In the genomic region with DNA sequence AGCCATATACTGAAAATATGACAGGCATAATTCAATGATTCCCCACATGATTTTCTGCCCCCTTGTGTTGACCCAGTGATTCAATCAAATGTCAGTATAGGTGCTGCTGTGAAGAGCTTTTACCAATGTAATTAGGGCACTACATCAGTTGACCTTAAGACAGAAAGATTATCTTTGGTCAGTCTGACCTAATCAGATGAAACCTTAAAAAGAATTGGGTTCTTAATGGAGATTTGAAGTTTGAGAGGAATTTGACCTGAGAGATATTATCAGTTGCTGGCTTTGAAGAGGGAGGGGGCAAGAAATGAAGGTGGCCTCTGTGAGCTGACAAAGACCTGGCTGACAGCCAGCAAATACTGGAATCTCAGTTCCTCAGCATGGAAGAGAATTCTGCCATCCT, we compare ENCODE assay signal across 24 cellular contexts.
DNase-seq lines count a peak whose midpoint lies in the region; ATAC-seq, FAIRE-seq and TF ChIP-seq lines count a peak whose summit lies in the region.
"Had no signal": no experiment of that assay in that cellular context is flagged by ENCODE, and none has a peak within 500 bp of the region (broad histone marks: within the 10 kb centered on the region; RNA-seq: fewer than 3 reads in every experiment).

No MANE protein-coding gene starts in this region.

- CTCF ChIA-PET in SK-N-SH (lab: Yijun Ruan, JAX) = no interaction called here

- H3K4me1 ChIP-seq in SK-N-SH (ENCODE audit: control insufficient read depth in 1 of 2, insufficient read depth in 2 of 2, low read depth in 1 of 2, low read length in 1 of 2) (peaks cover 0 to 2% of the 10 kb centered on the region in 2 experiments; a peak in 1 of 4 replicates), hepatocyte (ENCODE audit: insufficient read depth) (no peaks in the 10 kb centered on the region), Peyer's patch (no peaks in the 10 kb centered on the region)
- H3K4me1 ChIP-seq: A549; BLaER1 treated with 17β-estradiol and CSF1 and Interleukin-3, amounts not matched to agents 10 nM and 100 nM had no signal

- DNase-seq in SK-N-SH = no peak
- peak; percentile 91 for DNase-seq in SK-N-DZ (ENCODE audit: low spot score)
- DNase-seq in hepatocyte (ENCODE audit: low spot score) = peak; percentile 5
- DNase-seq in HTR-8/SVneo (ENCODE audit: insufficient read length, low spot score) = no peak
- no peak for DNase-seq in Peyer's patch
- DNase-seq in GOT3 (lab: John Stamatoyannopoulos, UW) = no peak
- DNase-seq: 8988T; ACHN; AML-193; BE2C; CD4-positive, alpha-beta T cell; CD8-positive, alpha-beta memory T cell; DMS 273 treated with DMSO at 0.1 percent for 48 hours; DMS79 treated with DMSO at 0.1 percent for 48 hours; GF-D8; H7 had no signal

- TF ChIP-seq EP300 in SK-N-SH (IDR thresholded peaks at IDR 0.05; ENCODE audit: borderline replicate concordance in 1 of 2, low read depth in 1 of 2, low read length in 1 of 2) = no peak

- TF ChIP-seq POLR2A in Peyer's patch (IDR thresholded peaks at IDR 0.05) = no peak

- no peak for TF ChIP-seq RAD21 in SK-N-SH (IDR thresholded peaks at IDR 0.05; ENCODE audit: low read length)

- H2AFZ ChIP-seq in SK-N-SH (ENCODE audit: low read depth) (no peak overlapping the region), hepatocyte (no peak overlapping the region)
- H2AFZ ChIP-seq: GM23338 had no signal

- POLR2A ChIA-PET in SK-N-SH (lab: Yijun Ruan, JAX) = no interaction called here

- H3K4me3 ChIP-seq in SK-N-SH (ENCODE audit: low read depth in 2 of 2, low read length in 1 of 2) (no peak overlapping the region; a peak in 1 of 4 replicates), hepatocyte (no peak overlapping the region), Peyer's patch (no peak overlapping the region)
- H3K4me3 ChIP-seq: A549; BLaER1 treated with 17β-estradiol and CSF1 and Interleukin-3, amounts not matched to agents 10 nM and 100 nM; GM23338 had no signal

- H3K36me3 ChIP-seq in SK-N-SH (replicated peaks in 1 of 2; ENCODE audit: control insufficient read depth in 1 of 2, insufficient read depth in 2 of 2, low read length in 1 of 2) = no peaks in the 10 kb centered on the region
- no peaks in the 10 kb centered on the region for H3K36me3 ChIP-seq in hepatocyte (replicated peaks; ENCODE audit: insufficient read depth, low read depth)
- no peaks in the 10 kb centered on the region for H3K36me3 ChIP-seq in Peyer's patch
- H3K36me3 ChIP-seq: BE2C; BLaER1 treated with 17β-estradiol and CSF1 and Interleukin-3, amounts not matched to agents 10 nM and 100 nM had no signal

- no peak for FAIRE-seq in HTR-8/SVneo (lab: Jason Lieb, UNC)
- FAIRE-seq: A549, D721Med, GM12891, GM18507 had no signal

- TF ChIP-seq CTCF in SK-N-SH (IDR thresholded peaks at IDR 0.05) (no peak), hepatocyte (IDR thresholded peaks at IDR 0.05; ENCODE audit: poor library complexity) (no peak), Peyer's patch (IDR thresholded peaks at IDR 0.05) (no peak)

- H3K4me2 ChIP-seq in SK-N-SH (no peak overlapping the region), hepatocyte (no peak overlapping the region)
- H3K4me2 ChIP-seq: A549; BLaER1 treated with 17β-estradiol and CSF1 and Interleukin-3, amounts not matched to agents 10 nM and 100 nM; GM23338 had no signal

- no peak for ATAC-seq in SK-N-SH treated with all-trans-retinoic acid at 6 μM for 48 hours
- ATAC-seq: A549, GM23338, HCT116 had no signal

- H3K27me3 ChIP-seq in SK-N-SH (ENCODE audit: insufficient read depth) = no peaks in the 10 kb centered on the region
- no peaks in the 10 kb centered on the region for H3K27me3 ChIP-seq in hepatocyte
- no peaks in the 10 kb centered on the region for H3K27me3 ChIP-seq in Peyer's patch
- H3K27me3 ChIP-seq: BE2C; BLaER1 treated with 17β-estradiol and CSF1 and Interleukin-3, amounts not matched to agents 10 nM and 100 nM had no signal

- H4K20me1 ChIP-seq in SK-N-SH (ENCODE audit: insufficient read depth) (no peaks in the 10 kb centered on the region), hepatocyte (ENCODE audit: insufficient read depth, poor library complexity, severe bottlenecking) (no peaks in the 10 kb centered on the region)
- H4K20me1 ChIP-seq: BLaER1 treated with 17β-estradiol and CSF1 and Interleukin-3, amounts not matched to agents 10 nM and 100 nM had no signal

- H3K27ac ChIP-seq in SK-N-SH (ENCODE audit: low read depth in 2 of 2, low read length in 1 of 2) = no peak overlapping the region
- no peak overlapping the region for H3K27ac ChIP-seq in hepatocyte
- no peak overlapping the region for H3K27ac ChIP-seq in Peyer's patch
- H3K27ac ChIP-seq: A549; BLaER1 treated with 17β-estradiol and CSF1 and Interleukin-3, amounts not matched to agents 10 nM and 100 nM had no signal

- H3K9me2 ChIP-seq in SK-N-SH (no peaks in the 10 kb centered on the region), hepatocyte (replicated peaks; ENCODE audit: insufficient read depth) (no peaks in the 10 kb centered on the region)

- H3K9me3 ChIP-seq in SK-N-SH (peaks cover 5% of the 10 kb centered on the region; the same call in 1 of the 2 replicates), hepatocyte (ENCODE audit: low read depth) (no peaks in the 10 kb centered on the region), Peyer's patch (no peaks in the 10 kb centered on the region)
- H3K9me3 ChIP-seq: BE2C had no signal

- H3K79me2 ChIP-seq in SK-N-SH (ENCODE audit: insufficient read depth) = no peaks in the 10 kb centered on the region
- no peaks in the 10 kb centered on the region for H3K79me2 ChIP-seq in hepatocyte

- H3F3A ChIP-seq in SK-N-SH (replicated peaks; ENCODE audit: insufficient read depth) = no peaks in the 10 kb centered on the region

- H3K9ac ChIP-seq in SK-N-SH = no peak overlapping the region
- H3K9ac ChIP-seq: BLaER1 treated with 17β-estradiol and CSF1 and Interleukin-3, amounts not matched to agents 10 nM and 100 nM had no signal

TF ChIP-seq in SK-N-SH treated with all-trans-retinoic acid at 6 μM for 48 hours, 23 proteins besides CTCF, POLR2A, EP300 and RAD21:
- TF ChIP-seq, protein P1, sequence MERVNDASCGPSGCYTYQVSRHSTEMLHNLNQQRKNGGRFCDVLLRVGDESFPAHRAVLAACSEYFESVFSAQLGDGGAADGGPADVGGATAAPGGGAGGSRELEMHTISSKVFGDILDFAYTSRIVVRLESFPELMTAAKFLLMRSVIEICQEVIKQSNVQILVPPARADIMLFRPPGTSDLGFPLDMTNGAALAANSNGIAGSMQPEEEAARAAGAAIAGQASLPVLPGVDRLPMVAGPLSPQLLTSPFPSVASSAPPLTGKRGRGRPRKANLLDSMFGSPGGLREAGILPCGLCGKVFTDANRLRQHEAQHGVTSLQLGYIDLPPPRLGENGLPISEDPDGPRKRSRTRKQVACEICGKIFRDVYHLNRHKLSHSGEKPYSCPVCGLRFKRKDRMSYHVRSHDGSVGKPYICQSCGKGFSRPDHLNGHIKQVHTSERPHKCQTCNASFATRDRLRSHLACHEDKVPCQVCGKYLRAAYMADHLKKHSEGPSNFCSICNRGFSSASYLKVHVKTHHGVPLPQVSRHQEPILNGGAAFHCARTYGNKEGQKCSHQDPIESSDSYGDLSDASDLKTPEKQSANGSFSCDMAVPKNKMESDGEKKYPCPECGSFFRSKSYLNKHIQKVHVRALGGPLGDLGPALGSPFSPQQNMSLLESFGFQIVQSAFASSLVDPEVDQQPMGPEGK (CRISPR knock-in tag; IDR thresholded peaks at IDR 0.05; ENCODE audit: borderline replicate concordance) = no peak
- TF ChIP-seq ESRRG (CRISPR knock-in tag; IDR thresholded peaks at IDR 0.05) (no peak), ISL1 (CRISPR knock-in tag; IDR thresholded peaks at IDR 0.05) (peak; percentile 50), TOX (CRISPR knock-in tag; IDR thresholded peaks at IDR 0.05; ENCODE audit: borderline replicate concordance) (no peak), BACH2 (CRISPR knock-in tag; IDR thresholded peaks at IDR 0.05; ENCODE audit: borderline replicate concordance) (no peak), SNAI2 (CRISPR knock-in tag; IDR thresholded peaks at IDR 0.05) (no peak)
TF ChIP-seq in SK-N-SH treated with all-trans-retinoic acid at 6 μM for 48 hours: peak in this region for 1.

TF ChIP-seq in SK-N-SH, 30 proteins besides CTCF, POLR2A, EP300 and RAD21:
- TF ChIP-seq RXRA (IDR thresholded peaks at IDR 0.05; ENCODE audit: borderline replicate concordance, low read depth) (no peak), TAF1 (IDR thresholded peaks at IDR 0.05; ENCODE audit: borderline replicate concordance, low read depth, low read length) (no peak)

Comparison
In these comparisons a context has a peak if more than half of its experiments do, and no peak if none do; other contexts are left out.
1. DNase-seq: peak in SK-N-DZ (single experiment) and hepatocyte (single experiment); none in SK-N-SH (single experiment), HTR-8/SVneo (single experiment), Peyer's patch (0 of 3) and GOT3 (single experiment).